In genomic region chr2:219175928-219176817, GRCh38 we compare ENCODE assay signal across 7 cellular contexts. TPM values are rescaled to one million over a fixed set of nuclear protein-coding genes. Genes with fewer than 3 reads are reported as not detected.
DNase-seq lines count a peak whose midpoint lies in the region; ATAC-seq and TF ChIP-seq lines count a peak whose summit lies in the region.

No MANE protein-coding gene starts in this region.

- H3K4me1 ChIP-seq in muscle layer of duodenum (ENCODE audit: control insufficient read depth in 1 of 2, insufficient read depth in 2 of 2, low read length in 2 of 2) (peaks cover 19 to 35% of the 10 kb centered on the region in 2 donors), tibial nerve (peaks cover 3 to 45% (median 29%) of the 10 kb centered on the region in 4 donors)

- peak overlapping the region; percentile 100 for H3K27ac ChIP-seq in muscle layer of duodenum (ENCODE audit: low read length)
- peak overlapping the region; percentile 92 to 99 (median 98) for H3K27ac ChIP-seq in tibial nerve

- peaks cover 42 to 45% of the 10 kb centered on the region in 2 donors for H3K36me3 ChIP-seq in muscle layer of duodenum (ENCODE audit: control insufficient read depth in 1 of 2, insufficient read depth in 2 of 2, low read length in 2 of 2)
- H3K36me3 ChIP-seq in tibial nerve, result peaks cover 0 to 52% (median 23%) of the 10 kb centered on the region in 3 donors

- H3K9me3 ChIP-seq in muscle layer of duodenum (ENCODE audit: control insufficient read depth in 1 of 2, low read length in 2 of 2) (no peaks in the 10 kb centered on the region), tibial nerve (no peaks in the 10 kb centered on the region)

- no peak for TF ChIP-seq CTCF in GM12864 (IDR thresholded peaks at IDR 0.05; ENCODE audit: low read depth, low read length, missing control alignments)
- TF ChIP-seq CTCF in tibial nerve (IDR thresholded peaks at IDR 0.05), result peak in 2 of 5 experiments; percentile 12 to 16

- no peak for TF ChIP-seq POLR2A in tibial nerve (IDR thresholded peaks at IDR 0.05)

- WGBS in tibial nerve, 2 donors, result 2 to 5% methylated on average over 18 to 41 of the region's 45 CpGs

- peak; percentile 24 for ATAC-seq in GM21825 (IDR thresholded peaks at IDR 0.05; ENCODE audit: unreplicated experiment)
- ATAC-seq in esophagus mucosa, result peak; percentile 32

- DNase-seq in GM12864 (ENCODE audit: low read depth), result no peak
- peak; percentile 38 for DNase-seq in LHCN-M2 (ENCODE audit: low read depth)
- DNase-seq in activated CD4-positive, alpha-beta T cell treated with anti-CD3 and anti-CD28 coated beads, Interleukin-2, amount 50 U/mL, for 1 hour, result peak; percentile 26
- peak; percentile 21 to 34 for DNase-seq in tibial nerve (ENCODE audit: low spot score in 2 of 2)

- no peak for TF ChIP-seq EP300 in tibial nerve (IDR thresholded peaks at IDR 0.05)

- H3K4me3 ChIP-seq in GM12864 (ENCODE audit: low read depth, low read length), result peak overlapping the region; percentile 88
- H3K4me3 ChIP-seq in muscle layer of duodenum (ENCODE audit: low read depth in 1 of 2, low read length in 2 of 2), result peak overlapping the region; percentile 88 to 89
- peak overlapping the region; percentile 83 to 94 (median 92) for H3K4me3 ChIP-seq in tibial nerve

- H3K27me3 ChIP-seq in muscle layer of duodenum (ENCODE audit: low read depth, low read length) (no peaks in the 10 kb centered on the region), tibial nerve (no peaks in the 10 kb centered on the region)

RNA-seq across cellular contexts. Expression of gene CNPPD1, which starts 0.6 kb away (rescaled TPM):
- 21.3 and 22.8 TPM in 2 replicates for total RNA-seq in LHCN-M2 (2014; rRNA removed)
- 30.3 TPM for polyA plus RNA-seq in LHCN-M2 (2012)
- total RNA-seq in esophagus mucosa, result 49.3 TPM
- 10 to 100 TPM; 38.8 to 51.3 (median 49.4) TPM for total RNA-seq in tibial nerve

RNA-seq across cellular contexts. Expression of gene RETREG2, which starts 1.9 kb away (rescaled TPM):
- total RNA-seq in LHCN-M2 (2014; rRNA removed), result 70.3 and 88.3 TPM in 2 replicates
- polyA plus RNA-seq in LHCN-M2 (2012), result 85.3 TPM
- 41.6 TPM for total RNA-seq in esophagus mucosa
- total RNA-seq in tibial nerve, result 10 to 100 TPM; 45.8 to 59.4 (median 54.3) TPM

RNA-seq across cellular contexts. Expression of gene SLC23A3, which starts 6.3 kb away (rescaled TPM):
- total RNA-seq in LHCN-M2 (2014; rRNA removed) (0.06 TPM in 1 of 2 replicates, not detected in the other), esophagus mucosa (0.64 TPM), tibial nerve (under 1 TPM in 3 of 4 donors, not detected in 1; 0.21 to 0.98 (median 0.30) TPM)
- polyA plus RNA-seq in LHCN-M2 (2012), result 0.05 TPM

RNA-seq across cellular contexts. Expression of gene NHEJ1, which starts 15.6 kb away (rescaled TPM):
- 18.0 and 22.2 TPM in 2 replicates for total RNA-seq in LHCN-M2 (2014; rRNA removed)
- polyA plus RNA-seq in LHCN-M2 (2012), result 10.3 TPM
- total RNA-seq in esophagus mucosa, result 8.9 TPM
- total RNA-seq in tibial nerve, result 10 to 100 TPM; 12.9 to 27.4 (median 17.6) TPM

RNA-seq across cellular contexts. Expression of gene ZFAND2B, which starts 30.4 kb away (rescaled TPM):
- 34.0 and 39.9 TPM in 2 replicates for total RNA-seq in LHCN-M2 (2014; rRNA removed)
- 37.2 TPM for polyA plus RNA-seq in LHCN-M2 (2012)
- 41.1 TPM for total RNA-seq in esophagus mucosa
- 10 to 100 TPM; 30.3 to 58.8 (median 50.5) TPM for total RNA-seq in tibial nerve
